In genomic region chr7:92843781-92844180, GRCh38 we compare ENCODE assay signal across 22 cellular contexts. TPM values are rescaled to one million over a fixed set of nuclear protein-coding genes. Genes with fewer than 3 reads are reported as not detected.
A peak's percentile ranks its signal among the peaks of the same experiment; 100 is the strongest.
DNase-seq lines count a peak whose midpoint lies in the region; ATAC-seq, FAIRE-seq and TF ChIP-seq lines count a peak whose summit lies in the region.
"Had no signal": no experiment of that assay in that cellular context is flagged by ENCODE, and none has a peak within 500 bp of the region (broad histone marks: within the 10 kb centered on the region; RNA-seq: fewer than 3 reads in every experiment).

No MANE protein-coding gene starts in this region.

- H3K27ac ChIP-seq in KOPT-K1 (ENCODE audit: low read depth, low read length, poor library complexity, severe bottlenecking) = peak overlapping the region; percentile 98
- H3K27ac ChIP-seq in K562 (ENCODE audit: extremely low read depth, low read depth, low read length) = no peak overlapping the region
- H3K27ac ChIP-seq in mesodermal cell (ENCODE audit: low read depth, low read length, severe bottlenecking) = peak overlapping the region; percentile 86
- H3K27ac ChIP-seq in trophoblast cell (ENCODE audit: low read depth, low read length) = peak overlapping the region; percentile 86
- no peak overlapping the region for H3K27ac ChIP-seq in small intestine (ENCODE audit: low read depth in 1 of 2, low read length in 1 of 2)
- H3K27ac ChIP-seq: A549, GM23248 had no signal

- CTCF ChIA-PET in K562 (lab: Yijun Ruan, JAX; ENCODE audit: low intra/inter-chr PET ratio) = no interaction called here

- no peak overlapping the region for H2BK5ac ChIP-seq in trophoblast cell (ENCODE audit: low read depth, low read length, poor library complexity)

- peaks cover 5% of the 10 kb centered on the region for H3K79me1 ChIP-seq in trophoblast cell (ENCODE audit: low read length)

- no peak for TF ChIP-seq CTCF in K562 (IDR thresholded peaks at IDR 0.05 in 2 of 3, conservative IDR thresholded peaks at IDR 0.05 in 1 of 3; ENCODE audit: insufficient read depth in 2 of 3, low read depth in 1 of 3, low read length in 3 of 3)

- no peak overlapping the region for H4K8ac ChIP-seq in trophoblast cell (ENCODE audit: low read depth, low read length)

- H3K27me3 ChIP-seq in K562 (ENCODE audit: control insufficient read depth in 2 of 2, insufficient read depth in 2 of 2, low read length in 2 of 2) (no peaks in the 10 kb centered on the region), trophoblast cell (ENCODE audit: insufficient read depth, low read length) (no peaks in the 10 kb centered on the region), small intestine (ENCODE audit: control insufficient read depth in 2 of 2, insufficient read depth in 2 of 2, low read length in 2 of 2) (no peaks in the 10 kb centered on the region)

- no peak overlapping the region for H2AK5ac ChIP-seq in trophoblast cell (ENCODE audit: low read length)

- TF ChIP-seq EP300 in K562 (IDR thresholded peaks at IDR 0.05; ENCODE audit: low read length) = no peak; the same call in 1 of the 2 replicates

- no peak overlapping the region for H3K18ac ChIP-seq in trophoblast cell (ENCODE audit: low read length)

- TF ChIP-seq POLR2A in K562 (conservative IDR thresholded peaks at IDR 0.05) = no peak

- H4K91ac ChIP-seq in trophoblast cell (ENCODE audit: low read depth, low read length) = peak overlapping the region; percentile 39

- intact Hi-C loops in K562 (cut with micrococcal nuclease) = no loop called here

- in situ Hi-C loops in K562 (cut with MboI) = no loop called here

- H4K12ac ChIP-seq in trophoblast cell (ENCODE audit: low read depth, low read length) = no peak overlapping the region

- DNase-seq in K562 (ENCODE audit: extremely low read depth in 1 of 4, low spot score in 3 of 4) (peak in 2 of 4 experiments; percentile 22), trophoblast cell (no peak), small intestine (no peak), NCI-H748 treated with DMSO at 0.1 percent for 48 hours (lab: John Stamatoyannopoulos, UW) (no peak), AG08396 (ENCODE audit: low spot score) (no peak)
- DNase-seq: 8988T; ACHN; C1 segment of cervical spinal cord; Calu3; CD4-positive, alpha-beta memory T cell; COR-L47; DMS53; DMS79 treated with DMSO at 0.1 percent for 48 hours; GF-D8; H9 had no signal

- H3K4me1 ChIP-seq in K562 (replicated peaks in 1 of 2; ENCODE audit: control insufficient read depth in 2 of 2, insufficient read depth in 2 of 2, low read length in 2 of 2) (no peaks in the 10 kb centered on the region; a peak in 2 of 5 replicates), mesodermal cell (ENCODE audit: control insufficient read depth, insufficient read depth, low read length, poor library complexity, severe bottlenecking) (peaks cover 29% of the 10 kb centered on the region), trophoblast cell (ENCODE audit: control insufficient read depth in 1 of 2, insufficient read depth in 2 of 2, low read length in 2 of 2) (peaks cover 0 to 10% of the 10 kb centered on the region in 2 experiments), small intestine (ENCODE audit: control insufficient read depth in 2 of 2, insufficient read depth in 1 of 2, low read depth in 1 of 2, low read length in 1 of 2) (no peaks in the 10 kb centered on the region)
- H3K4me1 ChIP-seq: A549 had no signal

- ATAC-seq in K562 (0 out of 3 replicates have a peak, but pooled peaks have one; percentile 39), HG03280 (IDR thresholded peaks at IDR 0.05; ENCODE audit: unreplicated experiment) (no peak)
- ATAC-seq: A549, HCT116 had no signal

- no peak overlapping the region for H3K4me3 ChIP-seq in K562
- no peak overlapping the region for H3K4me3 ChIP-seq in mesodermal cell (ENCODE audit: extremely low read depth, insufficient read depth, low read length, poor library complexity, severe bottlenecking)
- H3K4me3 ChIP-seq in trophoblast cell (ENCODE audit: low read depth, low read length) = no peak overlapping the region
- no peak overlapping the region for H3K4me3 ChIP-seq in small intestine (ENCODE audit: low read depth in 1 of 2, low read length in 2 of 2)
- H3K4me3 ChIP-seq: A549, GM23248 had no signal

- H2AFZ ChIP-seq in K562 (ENCODE audit: low read depth, low read length) (no peak overlapping the region), trophoblast cell (ENCODE audit: insufficient read depth, low read length, poor library complexity) (no peak overlapping the region)

- peaks cover 37% of the 10 kb centered on the region for H3K36me3 ChIP-seq in KOPT-K1 (ENCODE audit: insufficient read depth, low read length)
- no peaks in the 10 kb centered on the region for H3K36me3 ChIP-seq in K562 (ENCODE audit: control insufficient read depth, insufficient read depth, low read length)
- H3K36me3 ChIP-seq in mesodermal cell (ENCODE audit: control insufficient read depth, insufficient read depth, low read length) = no peaks in the 10 kb centered on the region
- H3K36me3 ChIP-seq in trophoblast cell (ENCODE audit: control insufficient read depth in 1 of 2, insufficient read depth in 2 of 2, low read length in 2 of 2) = no peaks in the 10 kb centered on the region
- H3K36me3 ChIP-seq in small intestine (ENCODE audit: control insufficient read depth in 2 of 2, insufficient read depth in 2 of 2, low read length in 2 of 2) = no peaks in the 10 kb centered on the region

- no peak for FAIRE-seq in K562 (lab: Jason Lieb, UNC)
- FAIRE-seq in small intestine (lab: Jason Lieb, UNC) = no peak
- FAIRE-seq: A549, H1 had no signal

- no peaks in the 10 kb centered on the region for H3K9me3 ChIP-seq in KOPT-K1 (ENCODE audit: insufficient read depth, low read length, poor library complexity, severe bottlenecking)
- no peaks in the 10 kb centered on the region for H3K9me3 ChIP-seq in K562 (replicated peaks; ENCODE audit: control insufficient read depth, insufficient read depth, low read depth, low read length)
- H3K9me3 ChIP-seq in mesodermal cell (ENCODE audit: control insufficient read depth, low read length) = peaks cover 11% of the 10 kb centered on the region
- no peaks in the 10 kb centered on the region for H3K9me3 ChIP-seq in trophoblast cell (ENCODE audit: insufficient read depth, low read depth, low read length)
- no peaks in the 10 kb centered on the region for H3K9me3 ChIP-seq in small intestine (ENCODE audit: control insufficient read depth, low read depth)
- H3K9me3 ChIP-seq: A549 had no signal

- H4K20me1 ChIP-seq in K562 (replicated peaks; ENCODE audit: control insufficient read depth, insufficient read depth, low read length) = no peaks in the 10 kb centered on the region

- H3K9ac ChIP-seq in K562 (ENCODE audit: insufficient read depth in 1 of 2, low read depth in 2 of 2, low read length in 2 of 2) (no peak overlapping the region), trophoblast cell (ENCODE audit: low read length) (no peak overlapping the region)
- H3K9ac ChIP-seq: GM23248 had no signal

- no peak overlapping the region for H3K14ac ChIP-seq in trophoblast cell (ENCODE audit: low read length)

- no peak overlapping the region for H2BK120ac ChIP-seq in trophoblast cell (ENCODE audit: insufficient read depth, low read length, poor library complexity)

- H3K4me2 ChIP-seq in K562 (ENCODE audit: insufficient read depth, low read length) = no peak overlapping the region
- H3K4me2 ChIP-seq in trophoblast cell (ENCODE audit: low read length) = no peak overlapping the region
- H3K4me2 ChIP-seq: A549 had no signal

- H3K4ac ChIP-seq in trophoblast cell (ENCODE audit: low read depth, low read length) = no peak overlapping the region

- BruUV-seq in K562 (replicated peaks; lab: Mats Ljungman, UMichigan) = no TSS peak

- no peak overlapping the region for H2BK12ac ChIP-seq in trophoblast cell (ENCODE audit: low read length)

- POLR2A ChIA-PET in K562 (lab: Yijun Ruan, JAX) = interaction anchor here (0.7 kb wide), 2 partner anchors 23 to 1257 kb away, joined by 3 read pairs; no protein-coding TSS in a partner anchor

- no peaks in the 10 kb centered on the region for H3K9me1 ChIP-seq in K562 (ENCODE audit: control insufficient read depth, insufficient read depth, low read length)

- TF ChIP-seq RAD21 in K562 (CRISPR knock-in tag; conservative IDR thresholded peaks at IDR 0.05 in 1 of 2, IDR thresholded peaks at IDR 0.05 in 1 of 2) = no peak

- WGBS in K562 (ENCODE audit: insufficient coverage, low coverage, missing lambda C conversion rate) = 77% methylated on average over 4 of the region's 4 CpGs
- 100% methylated on average over 4 of the region's 4 CpGs; no CpG with 5 or more reads in 1 of the 2 experiments for WGBS in mesodermal cell (ENCODE audit: insufficient coverage in 2 of 2), 2 experiments
- WGBS in trophoblast cell (ENCODE audit: extremely low coverage, insufficient coverage, insufficient read length) = no CpG with 5 or more reads among the region's 4 CpGs
- 94 to 99% (median 97%) methylated on average over 4 of the region's 4 CpGs for WGBS in small intestine, 3 donors

- no peaks in the 10 kb centered on the region for H3K79me2 ChIP-seq in K562 (ENCODE audit: control insufficient read depth, insufficient read depth, low read length)
- no peaks in the 10 kb centered on the region for H3K79me2 ChIP-seq in trophoblast cell (ENCODE audit: control insufficient read depth, insufficient read depth, low read length, poor library complexity)

- no peak overlapping the region for H3K23ac ChIP-seq in trophoblast cell (ENCODE audit: low read length)

TF ChIP-seq in K562, 482 proteins besides CTCF, POLR2A, EP300 and RAD21 (continues in another document):
- TF ChIP-seq ZNF551 (CRISPR knock-in tag; IDR thresholded peaks at IDR 0.05) = no peak

RNA-seq across cellular contexts. Expression of gene CDK6, which starts 7.4 kb away (rescaled TPM):
- 85.3 and 114 TPM in 2 replicates for total RNA-seq in K562 (2011; cell fraction: chromatin; rRNA removed; ENCODE audit: low replicate concordance)
- 56.5 and 61.6 TPM in 2 replicates for total RNA-seq in K562 (2011; cell fraction: nucleolus; rRNA removed)
- 58.1 and 77.3 TPM in 2 replicates for total RNA-seq in K562 (2011; cell fraction: nucleoplasm; rRNA removed)
- 90.8 and 91.6 TPM in 2 replicates for total RNA-seq in K562 (2014; rRNA removed)
- 77.8 and 81.9 TPM in 2 replicates for total RNA-seq in K562 (2014; rRNA removed; fragmentation: Illumina TruSeq; extraction: Trizol)
- total RNA-seq in K562 (2015; rRNA removed; fragmentation: Illumina TruSeq; extraction: Trizol) = 62.2 and 63.9 TPM in 2 replicates
- 97.9 and 109 TPM in 2 replicates for total RNA-seq in K562 (2021)
- 37.2 and 39.0 TPM in 2 replicates for polyA plus RNA-seq in K562 (2011; rRNA removed)
- polyA plus RNA-seq in K562 (2011; cell fraction: cytosol; rRNA removed) = 26.0 and 31.7 TPM in 2 replicates
- 39.8 and 46.6 TPM in 2 replicates for polyA plus RNA-seq in K562 (2011; cell fraction: nucleus; rRNA removed)
- 14.5 and 19.6 TPM in 2 replicates for polyA plus RNA-seq in K562 (2012)
- 37.1 and 44.4 TPM in 2 replicates for polyA plus RNA-seq in K562 (2014; fragmentation: Illumina TruSeq; extraction: Trizol)
- 10 to 100 TPM in 1 of 2 experiments, 1 to 10 TPM in 1; 7.6 to 15.0 TPM for polyA plus RNA-seq in K562 (2014; fragmentation: Nextera tagmentation; extraction: Ambion mirVana)
- 24.5 and 27.3 TPM in 2 replicates for polyA plus RNA-seq in K562 (2014; rRNA removed)
- polyA minus RNA-seq in K562 (2011; rRNA and poly(A)+ RNA removed) = 108 and 112 TPM in 2 replicates
- polyA minus RNA-seq in K562 (2011; cell fraction: cytosol; rRNA and poly(A)+ RNA removed) = 119 and 123 TPM in 2 replicates
- 84.6 and 94.7 TPM in 2 replicates for polyA minus RNA-seq in K562 (2011; cell fraction: nucleus; rRNA and poly(A)+ RNA removed)
- polyA plus RNA-seq in mesodermal cell (2013, experiment 1 of 2) = 50.2 TPM
- polyA plus RNA-seq in mesodermal cell (2013, experiment 2 of 2) = 38.6 TPM
- polyA plus RNA-seq in trophoblast cell (2013) = 29.5 and 33.6 TPM in 2 replicates
- polyA plus RNA-seq in small intestine = 10 to 100 TPM in 1 of 3 donors, 1 to 10 TPM in 2; 1.6 to 14.2 (median 2.0) TPM

Comparison
In these comparisons a context has a peak if more than half of its experiments do, and no peak if none do; other contexts are left out.
1. H3K27ac ChIP-seq: peak in KOPT-K1 (single experiment), mesodermal cell (single experiment) and trophoblast cell (single experiment); none in K562 (single experiment) and small intestine (0 of 2).